In the genomic region with DNA sequence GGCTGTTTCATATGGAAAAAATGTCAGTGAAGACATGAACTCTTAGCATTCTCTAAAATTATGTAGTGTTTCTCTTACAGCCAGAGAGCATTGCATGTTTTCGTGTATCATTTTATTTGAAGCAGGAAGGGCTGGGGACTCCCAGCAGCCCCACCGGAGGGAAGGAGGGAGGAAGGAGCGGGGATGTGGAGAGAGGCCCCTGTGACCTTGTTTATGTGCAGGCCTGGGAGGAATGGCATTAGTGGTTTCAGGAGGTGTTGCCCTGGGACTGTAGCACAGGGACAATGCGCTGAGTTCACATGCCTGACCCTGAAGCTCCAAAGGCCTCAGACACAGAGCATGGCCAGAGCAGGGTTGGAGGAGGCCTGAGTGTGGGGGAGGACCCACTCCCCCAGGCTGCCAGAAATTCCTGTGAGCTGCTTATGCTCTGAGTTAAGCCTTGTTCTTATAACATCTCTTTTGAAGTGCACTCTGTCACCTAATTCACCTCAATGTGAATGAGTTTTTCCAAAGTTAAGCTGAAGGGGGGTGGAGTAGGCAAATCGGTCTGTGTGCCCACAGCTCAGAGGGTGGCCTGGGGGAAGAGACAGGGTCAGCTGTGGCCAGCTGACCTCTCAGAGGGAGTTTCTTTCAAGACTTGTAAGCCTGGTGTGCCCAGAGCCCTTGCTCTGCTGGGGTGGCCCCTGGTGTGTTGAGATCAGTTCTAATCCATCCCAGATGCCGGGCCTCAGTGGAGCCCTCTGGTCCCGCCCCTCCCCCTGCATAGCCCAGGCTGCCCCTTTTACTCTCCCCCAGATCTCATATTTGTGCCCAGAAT, we compare ENCODE assay signal across 13 cellular contexts. TPM values are rescaled to one million over a fixed set of nuclear protein-coding genes. Genes with fewer than 3 reads are reported as not detected.
A peak's percentile ranks its signal among the peaks of the same experiment; 100 is the strongest.
DNase-seq lines count a peak whose midpoint lies in the region; ATAC-seq, FAIRE-seq and TF ChIP-seq lines count a peak whose summit lies in the region.
"Had no signal": no experiment of that assay in that cellular context is flagged by ENCODE, and none has a peak within 500 bp of the region (broad histone marks: within the 10 kb centered on the region; RNA-seq: fewer than 3 reads in every experiment).

No MANE protein-coding gene starts in this region.

- H3K4me1 ChIP-seq in NT2/D1 (ENCODE audit: insufficient read depth, insufficient read length) (peaks cover 13% of the 10 kb centered on the region), neuron (ENCODE audit: insufficient read depth, low read length) (peaks cover 44% of the 10 kb centered on the region), heart right ventricle (peaks cover 5 to 23% (median 15%) of the 10 kb centered on the region in 9 donors)

- H3K9me3 ChIP-seq in NT2/D1 (ENCODE audit: insufficient read depth, low read length) (no peaks in the 10 kb centered on the region), neuron (ENCODE audit: low read length) (no peaks in the 10 kb centered on the region), heart right ventricle (no peaks in the 10 kb centered on the region)
- H3K9me3 ChIP-seq: ascending aorta had no signal

- WGBS in heart right ventricle, 2 donors: 82 to 83% methylated on average over 7 of the region's 7 CpGs

- POLR2A ChIA-PET in BJ (lab: Charles Lee): no interaction called here

- no peak for ATAC-seq in SK-N-SH treated with all-trans-retinoic acid at 6 μM for 48 hours
- ATAC-seq in heart right ventricle: no peak
- ATAC-seq in GM18909 (IDR thresholded peaks at IDR 0.05; ENCODE audit: poor library complexity, unreplicated experiment): no peak

- TF ChIP-seq CTCF in BJ (IDR thresholded peaks at IDR 0.05; ENCODE audit: insufficient read depth, low read depth, low read length) (no peak), heart right ventricle (IDR thresholded peaks at IDR 0.05) (no peak)

- intact Hi-C loops in heart right ventricle (cut with DNase I): no loop called here

- H3K27ac ChIP-seq in heart right ventricle: no peak overlapping the region
- H3K27ac ChIP-seq: ascending aorta, HL-60 had no signal

- CTCF ChIA-PET in BJ (lab: Yijun Ruan, JAX): interaction anchor here (1.0 to 1.4 kb wide), 4 partner anchors 20 to 311 kb away, joined by 3 to 8 read pairs (median 3); no protein-coding TSS in a partner anchor

- FAIRE-seq in endometrium (lab: Jason Lieb, UNC): peak; percentile 67

- H3K9ac ChIP-seq in NT2/D1 (ENCODE audit: insufficient read length, low read depth): peak overlapping the region; percentile 59

- peak; percentile 63 for DNase-seq in BJ (ENCODE audit: low read depth)
- DNase-seq in NT2/D1 (ENCODE audit: low read depth, low spot score): no peak
- no peak for DNase-seq in dedifferentiated amniotic fluid mesenchymal stem cell (ENCODE audit: extremely low spot score)
- DNase-seq in heart right ventricle: no peak
- DNase-seq: DMS79 treated with DMSO at 0.1 percent for 48 hours; NCI-H1436; stimulated activated CD4-positive, alpha-beta T cell treated with anti-CD3 and anti-CD28 coated beads, Interleukin-12 subunit alpha, Interleukin-12 subunit beta, amount 100 ng/mL, for 4 hours had no signal

- H3K36me3 ChIP-seq in BJ (ENCODE audit: control insufficient read depth, insufficient read depth, low read length) (no peaks in the 10 kb centered on the region), NT2/D1 (ENCODE audit: insufficient read depth, insufficient read length, low read length) (no peaks in the 10 kb centered on the region), neuron (ENCODE audit: insufficient read depth, low read length) (no peaks in the 10 kb centered on the region), heart right ventricle (no peaks in the 10 kb centered on the region)
- H3K36me3 ChIP-seq: ascending aorta had no signal

- H3K27me3 ChIP-seq in BJ (ENCODE audit: control insufficient read depth, insufficient read depth, low read length) (no peaks in the 10 kb centered on the region), NT2/D1 (ENCODE audit: insufficient read depth, insufficient read length) (no peaks in the 10 kb centered on the region), neuron (ENCODE audit: insufficient read depth, low read length) (no peaks in the 10 kb centered on the region), heart right ventricle (no peaks in the 10 kb centered on the region)
- H3K27me3 ChIP-seq: ascending aorta had no signal

- H3K4me3 ChIP-seq in BJ (ENCODE audit: low read depth, low read length): no peak overlapping the region
- no peak overlapping the region for H3K4me3 ChIP-seq in NT2/D1 (ENCODE audit: insufficient read length, low read depth)
- H3K4me3 ChIP-seq in neuron (ENCODE audit: low read length): peak overlapping the region; percentile 32
- H3K4me3 ChIP-seq in heart right ventricle: no peak overlapping the region
- H3K4me3 ChIP-seq: ascending aorta had no signal

- H2AFZ ChIP-seq in neuron (ENCODE audit: low read depth, low read length): peak overlapping the region; percentile 1

TF ChIP-seq in SK-N-SH treated with all-trans-retinoic acid at 6 μM for 48 hours, 23 proteins besides CTCF, POLR2A, EP300 and RAD21:
- TF ChIP-seq ZC3H10 (CRISPR knock-in tag; IDR thresholded peaks at IDR 0.05) (no peak), RARB (CRISPR knock-in tag; IDR thresholded peaks at IDR 0.05) (no peak), PPARA (CRISPR knock-in tag; IDR thresholded peaks at IDR 0.05; ENCODE audit: borderline replicate concordance) (no peak), ESRRG (CRISPR knock-in tag; IDR thresholded peaks at IDR 0.05) (no peak), ISL1 (CRISPR knock-in tag; IDR thresholded peaks at IDR 0.05) (no peak), ZNF8 (CRISPR knock-in tag; IDR thresholded peaks at IDR 0.05) (no peak), ZNF565 (CRISPR knock-in tag; conservative IDR thresholded peaks at IDR 0.05; ENCODE audit: low read depth) (no peak)
- TF ChIP-seq, protein P1, sequence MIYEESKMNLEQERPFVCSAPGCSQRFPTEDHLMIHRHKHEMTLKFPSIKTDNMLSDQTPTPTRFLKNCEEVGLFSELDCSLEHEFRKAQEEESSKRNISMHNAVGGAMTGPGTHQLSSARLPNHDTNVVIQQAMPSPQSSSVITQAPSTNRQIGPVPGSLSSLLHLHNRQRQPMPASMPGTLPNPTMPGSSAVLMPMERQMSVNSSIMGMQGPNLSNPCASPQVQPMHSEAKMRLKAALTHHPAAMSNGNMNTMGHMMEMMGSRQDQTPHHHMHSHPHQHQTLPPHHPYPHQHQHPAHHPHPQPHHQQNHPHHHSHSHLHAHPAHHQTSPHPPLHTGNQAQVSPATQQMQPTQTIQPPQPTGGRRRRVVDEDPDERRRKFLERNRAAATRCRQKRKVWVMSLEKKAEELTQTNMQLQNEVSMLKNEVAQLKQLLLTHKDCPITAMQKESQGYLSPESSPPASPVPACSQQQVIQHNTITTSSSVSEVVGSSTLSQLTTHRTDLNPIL (CRISPR knock-in tag; IDR thresholded peaks at IDR 0.05; ENCODE audit: low read depth): no peak
- TF ChIP-seq, protein P2, sequence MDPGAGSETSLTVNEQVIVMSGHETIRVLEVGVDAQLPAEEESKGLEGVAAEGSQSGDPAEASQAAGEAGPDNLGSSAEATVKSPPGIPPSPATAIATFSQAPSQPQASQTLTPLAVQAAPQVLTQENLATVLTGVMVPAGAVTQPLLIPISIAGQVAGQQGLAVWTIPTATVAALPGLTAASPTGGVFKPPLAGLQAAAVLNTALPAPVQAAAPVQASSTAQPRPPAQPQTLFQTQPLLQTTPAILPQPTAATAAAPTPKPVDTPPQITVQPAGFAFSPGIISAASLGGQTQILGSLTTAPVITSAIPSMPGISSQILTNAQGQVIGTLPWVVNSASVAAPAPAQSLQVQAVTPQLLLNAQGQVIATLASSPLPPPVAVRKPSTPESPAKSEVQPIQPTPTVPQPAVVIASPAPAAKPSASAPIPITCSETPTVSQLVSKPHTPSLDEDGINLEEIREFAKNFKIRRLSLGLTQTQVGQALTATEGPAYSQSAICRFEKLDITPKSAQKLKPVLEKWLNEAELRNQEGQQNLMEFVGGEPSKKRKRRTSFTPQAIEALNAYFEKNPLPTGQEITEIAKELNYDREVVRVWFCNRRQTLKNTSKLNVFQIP (CRISPR knock-in tag; IDR thresholded peaks at IDR 0.05; ENCODE audit: borderline replicate concordance, low read depth): no peak
- TF ChIP-seq, protein P3, sequence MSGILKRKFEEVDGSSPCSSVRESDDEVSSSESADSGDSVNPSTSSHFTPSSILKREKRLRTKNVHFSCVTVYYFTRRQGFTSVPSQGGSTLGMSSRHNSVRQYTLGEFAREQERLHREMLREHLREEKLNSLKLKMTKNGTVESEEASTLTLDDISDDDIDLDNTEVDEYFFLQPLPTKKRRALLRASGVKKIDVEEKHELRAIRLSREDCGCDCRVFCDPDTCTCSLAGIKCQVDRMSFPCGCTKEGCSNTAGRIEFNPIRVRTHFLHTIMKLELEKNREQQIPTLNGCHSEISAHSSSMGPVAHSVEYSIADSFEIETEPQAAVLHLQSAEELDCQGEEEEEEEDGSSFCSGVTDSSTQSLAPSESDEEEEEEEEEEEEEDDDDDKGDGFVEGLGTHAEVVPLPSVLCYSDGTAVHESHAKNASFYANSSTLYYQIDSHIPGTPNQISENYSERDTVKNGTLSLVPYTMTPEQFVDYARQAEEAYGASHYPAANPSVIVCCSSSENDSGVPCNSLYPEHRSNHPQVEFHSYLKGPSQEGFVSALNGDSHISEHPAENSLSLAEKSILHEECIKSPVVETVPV (CRISPR knock-in tag; IDR thresholded peaks at IDR 0.05): no peak

RNA-seq across cellular contexts. Expression of gene RNU6-1, which starts 3.9 kb away (rescaled TPM):
- polyA plus RNA-seq in BJ (2011; rRNA removed): not detected in 2 replicates
- not detected in 2 replicates for polyA minus RNA-seq in BJ (2011; rRNA and poly(A)+ RNA removed)
- total RNA-seq in heart right ventricle: not detected
- not detected for polyA plus RNA-seq in heart right ventricle
- total RNA-seq: ascending aorta had no signal

RNA-seq across cellular contexts. Expression of gene SKOR1, which starts 18.5 kb away (rescaled TPM):
- polyA plus RNA-seq in BJ (2011; rRNA removed) (0.02 TPM in 1 of 2 replicates, not detected in the other), heart right ventricle (under 1 TPM; 0.15 to 0.16 TPM)
- 0.14 TPM in 1 of 2 replicates, not detected in the other for polyA minus RNA-seq in BJ (2011; rRNA and poly(A)+ RNA removed)
- under 1 TPM; 0.07 to 0.40 (median 0.16) TPM for total RNA-seq in heart right ventricle
- total RNA-seq: ascending aorta had no signal
